Comparison of ENCODE assay signal across 24 cellular contexts in the genomic region with DNA sequence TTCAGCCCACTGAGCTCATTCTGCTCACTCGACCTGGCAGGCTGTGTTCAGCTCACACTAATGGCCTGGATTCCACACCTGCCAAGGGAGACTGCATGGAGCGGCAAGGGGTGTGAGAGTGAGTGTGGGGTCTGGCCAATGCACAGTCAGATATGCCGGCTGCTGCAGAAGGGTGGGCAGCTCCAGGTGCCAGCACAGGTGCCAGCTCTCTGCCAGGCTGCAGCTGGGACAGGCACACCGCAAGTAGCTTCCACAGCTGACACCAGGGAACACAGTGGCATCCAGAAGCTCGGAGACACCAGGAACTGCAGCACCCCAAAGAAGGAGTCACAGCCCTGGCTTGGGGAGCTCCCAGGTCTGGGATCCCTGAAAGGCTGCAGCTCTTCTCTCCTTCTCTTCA.
"Had no signal": no experiment of that assay in that cellular context is flagged by ENCODE, and none has a peak within 500 bp of the region (broad histone marks: within the 10 kb centered on the region; RNA-seq: fewer than 3 reads in every experiment).

No MANE protein-coding gene starts in this region.

- H3K36me3 Mint-ChIP-seq: stimulated activated effector memory CD8-positive, alpha-beta T cell treated with anti-CD3 and anti-CD28 coated beads, Interleukin-12 subunit alpha, Interleukin-12 subunit beta, amount 100 ng/mL, for 72 hours had no signal

- ATAC-seq: left cardiac atrium; left lobe of liver; lower lobe of right lung; stimulated activated effector memory CD8-positive, alpha-beta T cell treated with anti-CD3 and anti-CD28 coated beads, Interleukin-12 subunit alpha, Interleukin-12 subunit beta, amount 100 ng/mL, for 72 hours had no signal

- H3K9me3 Mint-ChIP-seq: stimulated activated effector memory CD8-positive, alpha-beta T cell treated with anti-CD3 and anti-CD28 coated beads, Interleukin-12 subunit alpha, Interleukin-12 subunit beta, amount 100 ng/mL, for 72 hours; type B pancreatic cell had no signal

- H3K4me3 ChIP-seq: heart right ventricle, hepatocyte, lower lobe of right lung, ovary, right atrium auricular region, skin epidermis, suprapubic skin, thoracic aorta, tibial artery, uterus had no signal

- H3K4me3 Mint-ChIP-seq: nephron progenitor cell; stimulated activated effector memory CD8-positive, alpha-beta T cell treated with anti-CD3 and anti-CD28 coated beads, Interleukin-12 subunit alpha, Interleukin-12 subunit beta, amount 100 ng/mL, for 72 hours; stimulated activated naive CD8-positive, alpha-beta T cell treated with anti-CD3 and anti-CD28 coated beads, Interleukin-15, Interleukin-2, amounts not matched to agents 100 ng/mL and 50 ng/mL, for 24 hours; type B pancreatic cell had no signal

- H3K4me1 ChIP-seq: right atrium auricular region, suprapubic skin, uterus had no signal

- DNase-seq: heart right ventricle; kidney glomerular epithelial cell; left cardiac atrium; left ventricle myocardium superior; lower lobe of right lung; mammary epithelial cell; mesenchymal stem cell; naive B cell; nephron progenitor cell; ovary; stimulated activated CD4-positive, alpha-beta T cell treated with anti-CD3 and anti-CD28 coated beads, Interleukin-4, amount 100 ng/mL, for 24 hours; stimulated activated naive CD4-positive, alpha-beta T cell; tibial artery; uterus had no signal

- H3K4me1 Mint-ChIP-seq: naive B cell; nephron progenitor cell; stimulated activated effector memory CD8-positive, alpha-beta T cell treated with anti-CD3 and anti-CD28 coated beads, Interleukin-12 subunit alpha, Interleukin-12 subunit beta, amount 100 ng/mL, for 72 hours had no signal

- H3K27ac ChIP-seq: heart right ventricle, hepatocyte, lower lobe of right lung, ovary, right atrium auricular region, skin epidermis, suprapubic skin, thoracic aorta, tibial artery, uterus had no signal

- H3K27me3 Mint-ChIP-seq: naive B cell; progenitor cell of endocrine pancreas; stimulated activated naive CD8-positive, alpha-beta T cell treated with anti-CD3 and anti-CD28 coated beads, Interleukin-15, Interleukin-2, amounts not matched to agents 100 ng/mL and 50 ng/mL, for 24 hours; type B pancreatic cell had no signal

- H3K9me3 ChIP-seq: suprapubic skin, uterus had no signal

- H3K79me2 ChIP-seq: hepatocyte had no signal

- H3K27me3 ChIP-seq: heart right ventricle, hepatocyte, ovary, right atrium auricular region, suprapubic skin, tibial artery, uterus had no signal

- H3K36me3 ChIP-seq: heart right ventricle, lower lobe of right lung, ovary, right atrium auricular region, suprapubic skin, thoracic aorta, uterus had no signal

- H2AFZ ChIP-seq: hepatocyte had no signal

- H3K4me2 ChIP-seq: hepatocyte had no signal

- H3K27ac Mint-ChIP-seq: naive B cell; progenitor cell of endocrine pancreas; stimulated activated effector memory CD8-positive, alpha-beta T cell treated with anti-CD3 and anti-CD28 coated beads, Interleukin-12 subunit alpha, Interleukin-12 subunit beta, amount 100 ng/mL, for 72 hours; stimulated activated naive CD8-positive, alpha-beta T cell treated with anti-CD3 and anti-CD28 coated beads, Interleukin-15, Interleukin-2, amounts not matched to agents 100 ng/mL and 50 ng/mL, for 24 hours; type B pancreatic cell had no signal
